In the genomic region with DNA sequence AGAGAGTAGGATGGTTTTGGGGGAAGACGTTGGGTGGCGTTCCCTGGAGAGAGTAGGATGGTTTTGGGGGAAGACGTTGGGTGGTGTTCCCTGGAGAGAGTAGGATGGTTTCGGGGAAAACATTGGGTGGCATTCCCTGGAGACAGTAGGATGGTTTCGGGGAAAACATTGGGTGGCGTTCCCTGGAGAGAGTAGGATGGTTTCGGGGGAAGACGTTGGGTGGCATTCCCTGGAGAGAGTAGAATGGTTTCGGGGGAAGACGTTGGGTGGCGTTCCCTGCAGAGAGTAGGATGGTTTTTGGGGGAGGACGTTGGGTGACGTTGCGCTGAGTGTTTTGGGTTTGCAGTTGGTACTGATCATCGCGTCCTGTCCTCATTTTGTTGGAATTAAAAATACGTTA, we compare ENCODE assay signal across 26 cellular contexts. TPM values are rescaled to one million over a fixed set of nuclear protein-coding genes. Genes with fewer than 3 reads are reported as not detected.
A peak's percentile ranks its signal among the peaks of the same experiment; 100 is the strongest.
DNase-seq lines count a peak whose midpoint lies in the region; ATAC-seq and TF ChIP-seq lines count a peak whose summit lies in the region.
"Had no signal": no experiment of that assay in that cellular context is flagged by ENCODE, and none has a peak within 500 bp of the region (broad histone marks: within the 10 kb centered on the region; RNA-seq: fewer than 3 reads in every experiment).

No MANE protein-coding gene starts in this region.

- H3K9ac ChIP-seq in muscle layer of colon (ENCODE audit: low read length): no peak overlapping the region

- no peaks in the 10 kb centered on the region for H3K4me1 ChIP-seq in HEK293 (ENCODE audit: control insufficient read depth, insufficient read depth, low read length)
- H3K4me1 ChIP-seq in muscle layer of colon (ENCODE audit: insufficient read depth, low read length): peaks cover 72% of the 10 kb centered on the region
- H3K4me1 ChIP-seq: HAP-1, SJSA1 had no signal

- H3K36me3 ChIP-seq in HEK293 (ENCODE audit: control insufficient read depth in 2 of 2, insufficient read depth in 1 of 2, low read length in 2 of 2) (peaks cover 1 to 99% of the 10 kb centered on the region in 2 experiments; a peak in 2 of 3 replicates), muscle layer of colon (ENCODE audit: insufficient read depth, low read length) (peaks cover 61% of the 10 kb centered on the region)

- H3K36me3 Mint-ChIP-seq in central memory CD8-positive, alpha-beta T cell (ENCODE audit: insufficient read depth): peaks cover 13% of the 10 kb centered on the region
- H3K36me3 Mint-ChIP-seq in stimulated activated naive B cell treated with anti-CD40 and anti-IgM and Interleukin-4, amounts not matched to agents 10 μg/mL and 1 μg/mL and 100 μg/mL, for 72 hours: peaks cover 48 to 69% of the 10 kb centered on the region in 2 donors
- H3K36me3 Mint-ChIP-seq in activated CD4-positive, alpha-beta T cell treated with anti-CD3 and anti-CD28 coated beads, Interleukin-2, amount 10 ng/mL, durations not matched to agents 7 days and 5 days (ENCODE audit: low read depth): peaks cover 34% of the 10 kb centered on the region

- H3K9me3 ChIP-seq in HEK293 (ENCODE audit: control insufficient read depth, insufficient read depth, low read depth, low read length) (no peaks in the 10 kb centered on the region), muscle layer of colon (ENCODE audit: low read length) (no peaks in the 10 kb centered on the region)
- H3K9me3 ChIP-seq: HAP-1 had no signal

- POLR2A ChIA-PET in HEK293 (lab: Yijun Ruan, JAX) (no interaction called here), GM10248 (lab: Yijun Ruan, JAX) (no interaction called here)
- POLR2A ChIA-PET in activated CD4-positive, alpha-beta T cell treated with anti-CD3 and anti-CD28 coated beads, Interleukin-2, amount 10 ng/mL, durations not matched to agents 7 days and 5 days (lab: Charles Lee): no interaction called here

- H3K9me3 Mint-ChIP-seq in central memory CD8-positive, alpha-beta T cell: no peaks in the 10 kb centered on the region
- H3K9me3 Mint-ChIP-seq in stimulated activated naive B cell treated with anti-CD40 and anti-IgM and Interleukin-4, amounts not matched to agents 10 μg/mL and 1 μg/mL and 100 μg/mL, for 72 hours: peaks cover 0 to 3% of the 10 kb centered on the region in 2 donors
- peaks cover 2% of the 10 kb centered on the region for H3K9me3 Mint-ChIP-seq in activated CD4-positive, alpha-beta T cell treated with anti-CD3 and anti-CD28 coated beads, Interleukin-2, amount 10 ng/mL, durations not matched to agents 7 days and 5 days

- peak overlapping the region; percentile 6 for H3K27ac Mint-ChIP-seq in central memory CD8-positive, alpha-beta T cell (ENCODE audit: low read depth)
- H3K27ac Mint-ChIP-seq in stimulated activated naive B cell treated with anti-CD40 and anti-IgM and Interleukin-4, amounts not matched to agents 10 μg/mL and 1 μg/mL and 100 μg/mL, for 72 hours: peak overlapping the region; percentile 60
- H3K27ac Mint-ChIP-seq in activated CD4-positive, alpha-beta T cell treated with anti-CD3 and anti-CD28 coated beads, Interleukin-2, amount 10 ng/mL, durations not matched to agents 7 days and 5 days: no peak overlapping the region

- CTCF ChIA-PET in HEK293 (lab: Yijun Ruan, JAX) (interaction anchor here (0.5 kb wide), 2 partner anchors 41 to 490 kb away, joined by 3 read pairs; no protein-coding TSS in a partner anchor), GM10248 (lab: Yijun Ruan, JAX) (no interaction called here)
- CTCF ChIA-PET in activated CD4-positive, alpha-beta T cell treated with anti-CD3 and anti-CD28 coated beads, Interleukin-2, amount 10 ng/mL, durations not matched to agents 7 days and 5 days (lab: Charles Lee): no interaction called here

- no peaks in the 10 kb centered on the region for H3K27me3 Mint-ChIP-seq in central memory CD8-positive, alpha-beta T cell
- no peaks in the 10 kb centered on the region for H3K27me3 Mint-ChIP-seq in stimulated activated naive B cell treated with anti-CD40 and anti-IgM and Interleukin-4, amounts not matched to agents 10 μg/mL and 1 μg/mL and 100 μg/mL, for 72 hours
- no peaks in the 10 kb centered on the region for H3K27me3 Mint-ChIP-seq in activated CD4-positive, alpha-beta T cell treated with anti-CD3 and anti-CD28 coated beads, Interleukin-2, amount 10 ng/mL, durations not matched to agents 7 days and 5 days
- H3K27me3 Mint-ChIP-seq: CD4-positive, alpha-beta memory T cell had no signal

- ATAC-seq in central memory CD8-positive, alpha-beta T cell (replicated peaks; ENCODE audit: extremely low read depth, poor library complexity, severe bottlenecking): no peak
- ATAC-seq in stimulated activated naive B cell treated with anti-CD40 and anti-IgM and Interleukin-4, amounts not matched to agents 10 μg/mL and 1 μg/mL and 100 μg/mL, for 72 hours (replicated peaks): no peak
- ATAC-seq in HG03378 (IDR thresholded peaks at IDR 0.05; ENCODE audit: unreplicated experiment): no peak

- TF ChIP-seq CTCF in HEK293 (tag by site-specific recombination; IDR thresholded peaks at IDR 0.05): no peak
- no peak for TF ChIP-seq CTCF in GM10248 (IDR thresholded peaks at IDR 0.05; ENCODE audit: control extremely low read depth, extremely low read depth, low read depth, missing control alignments)

- H3K27me3 ChIP-seq in muscle layer of colon (ENCODE audit: control insufficient read depth in 1 of 2, insufficient read depth in 2 of 2, low read length in 2 of 2): no peaks in the 10 kb centered on the region
- H3K27me3 ChIP-seq: SJSA1 had no signal

- H3K27ac ChIP-seq in HEK293 (ENCODE audit: extremely low read depth, low read depth, low read length) (no peak overlapping the region), muscle layer of colon (ENCODE audit: low read depth, low read length) (peak overlapping the region; percentile 62)
- H3K27ac ChIP-seq: SJSA1 had no signal

- H3K4me3 ChIP-seq in HEK293 (ENCODE audit: low read depth, low read length) (no peak overlapping the region), muscle layer of colon (ENCODE audit: low read depth in 1 of 2, low read length in 2 of 2) (no peak overlapping the region)
- H3K4me3 ChIP-seq: HAP-1, SJSA1 had no signal

- no peak for DNase-seq in central memory CD8-positive, alpha-beta T cell (ENCODE audit: low spot score in 2 of 2)
- DNase-seq in stimulated activated naive B cell treated with anti-CD40 and anti-IgM and Interleukin-4, amounts not matched to agents 10 μg/mL and 1 μg/mL and 100 μg/mL, for 72 hours: no peak
- DNase-seq in NCI-H748 (lab: John Stamatoyannopoulos, UW; ENCODE audit: unreplicated experiment) (no peak), GM10248 (ENCODE audit: extremely low spot score) (no peak)
- DNase-seq in activated CD4-positive, alpha-beta T cell treated with anti-CD3 and anti-CD28 coated beads, Interleukin-2, amount 10 ng/mL, durations not matched to agents 7 days and 5 days: no peak
- DNase-seq: C1 segment of cervical spinal cord; CD4-positive, alpha-beta memory T cell; COR-L47; DMS53; GOT3; Karpas-422; NCI-H1092 treated with DMSO at 0.1 percent for 48 hours; NCI-H1436; NCI-H187 treated with DMSO at 0.1 percent for 48 hours; NCI-H2171 treated with DMSO at 0.1 percent for 48 hours; NCI-H524; NCI-H774; Right ventricle myocardium superior had no signal

- no peak overlapping the region for H3K4me3 Mint-ChIP-seq in central memory CD8-positive, alpha-beta T cell
- H3K4me3 Mint-ChIP-seq in stimulated activated naive B cell treated with anti-CD40 and anti-IgM and Interleukin-4, amounts not matched to agents 10 μg/mL and 1 μg/mL and 100 μg/mL, for 72 hours: no peak overlapping the region
- H3K4me3 Mint-ChIP-seq in activated CD4-positive, alpha-beta T cell treated with anti-CD3 and anti-CD28 coated beads, Interleukin-2, amount 10 ng/mL, durations not matched to agents 7 days and 5 days: no peak overlapping the region
- H3K4me3 Mint-ChIP-seq: CD4-positive, alpha-beta memory T cell had no signal

- H3K4me1 Mint-ChIP-seq in central memory CD8-positive, alpha-beta T cell: no peaks in the 10 kb centered on the region
- H3K4me1 Mint-ChIP-seq in stimulated activated naive B cell treated with anti-CD40 and anti-IgM and Interleukin-4, amounts not matched to agents 10 μg/mL and 1 μg/mL and 100 μg/mL, for 72 hours: peaks cover 5 to 12% of the 10 kb centered on the region in 2 donors
- H3K4me1 Mint-ChIP-seq in activated CD4-positive, alpha-beta T cell treated with anti-CD3 and anti-CD28 coated beads, Interleukin-2, amount 10 ng/mL, durations not matched to agents 7 days and 5 days: no peaks in the 10 kb centered on the region
- H3K4me1 Mint-ChIP-seq: CD4-positive, alpha-beta memory T cell had no signal

TF ChIP-seq in HEK293, 187 proteins besides CTCF, POLR2A, EP300 and RAD21:
- peak; percentile 78; the same call in 1 of the 2 replicates for TF ChIP-seq EGR2 (tag by site-specific recombination; IDR thresholded peaks at IDR 0.05; ENCODE audit: low read depth)
- TF ChIP-seq KLF16 (tag by site-specific recombination; IDR thresholded peaks at IDR 0.05): no peak
TF ChIP-seq in HEK293: peak in this region for 1.

RNA-seq across cellular contexts. Expression of gene IGHMBP2, which starts 28.2 kb away (rescaled TPM):
- 10 to 100 TPM; 23.9 to 28.3 TPM for total RNA-seq in activated CD4-positive, alpha-beta T cell treated with anti-CD3 and anti-CD28 coated beads, Interleukin-2, amount 10 ng/mL, durations not matched to agents 7 days and 5 days

RNA-seq across cellular contexts. Expression of gene MRPL21, which starts 28.3 kb away (rescaled TPM):
- total RNA-seq in activated CD4-positive, alpha-beta T cell treated with anti-CD3 and anti-CD28 coated beads, Interleukin-2, amount 10 ng/mL, durations not matched to agents 7 days and 5 days: 10 to 100 TPM; 56.8 to 61.8 TPM

RNA-seq across cellular contexts. Expression of gene MRGPRD, which starts 48.9 kb away (rescaled TPM):
- not detected for total RNA-seq in activated CD4-positive, alpha-beta T cell treated with anti-CD3 and anti-CD28 coated beads, Interleukin-2, amount 10 ng/mL, durations not matched to agents 7 days and 5 days
- total RNA-seq: A172; CD4-positive, alpha-beta memory T cell; Daoy; HT-29; Right ventricle myocardium superior; SJSA1 had no signal
